In the genomic region with DNA sequence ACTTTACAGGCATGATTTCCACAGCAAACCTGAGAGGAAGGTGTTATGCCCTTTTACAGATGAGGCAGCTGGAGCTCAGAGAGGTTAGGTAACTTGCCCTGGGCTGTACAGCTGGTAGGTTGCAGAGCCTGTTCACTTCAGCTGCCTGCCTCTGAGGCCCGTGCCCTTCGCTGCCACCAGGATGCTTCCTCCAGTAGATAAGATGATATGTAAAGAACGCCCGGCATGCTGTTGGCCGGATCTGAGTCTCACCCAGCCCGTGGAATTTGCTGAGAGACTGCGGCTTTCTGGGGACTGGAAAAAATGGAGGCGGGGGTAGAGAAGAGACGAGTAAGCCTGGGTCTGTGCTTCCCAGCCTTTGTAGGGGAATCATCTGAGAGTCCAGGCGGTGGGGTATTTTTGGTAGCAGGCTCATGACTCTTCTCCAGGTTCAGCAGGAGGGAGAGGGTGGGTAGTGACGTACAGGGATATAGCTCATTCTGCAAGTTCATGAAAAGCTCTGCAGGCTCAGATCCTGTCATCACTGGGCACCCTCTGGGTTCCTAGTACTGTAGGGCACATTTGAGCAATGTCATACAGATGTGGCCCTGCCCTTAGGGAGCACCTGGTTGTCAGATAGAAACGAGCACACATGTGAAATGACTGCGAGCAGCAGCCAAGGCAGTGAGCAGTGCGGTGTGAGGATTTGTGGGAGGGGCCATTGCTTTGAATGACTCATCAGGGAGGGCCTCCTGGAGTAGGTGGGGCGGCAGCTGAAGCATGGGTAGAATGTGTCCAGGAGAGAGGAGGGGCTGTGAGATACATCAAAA, we compare ENCODE assay signal across 10 cellular contexts.
DNase-seq lines count a peak whose midpoint lies in the region; ATAC-seq and TF ChIP-seq lines count a peak whose summit lies in the region.
"Had no signal": no experiment of that assay in that cellular context is flagged by ENCODE, and none has a peak within 500 bp of the region (broad histone marks: within the 10 kb centered on the region; RNA-seq: fewer than 3 reads in every experiment).

No MANE protein-coding gene starts in this region.

- ATAC-seq in DND-41 (ENCODE audit: insufficient read depth, low read depth) (peak; percentile 75), right lobe of liver (peak; percentile 19 to 66 (median 37)), HG03342 (IDR thresholded peaks at IDR 0.05; ENCODE audit: unreplicated experiment) (no peak), HG03378 (IDR thresholded peaks at IDR 0.05; ENCODE audit: unreplicated experiment) (no peak), HG03571 (IDR thresholded peaks at IDR 0.05; ENCODE audit: unreplicated experiment) (no peak)

- no peak overlapping the region for H3K4me3 ChIP-seq in DND-41 (ENCODE audit: low read depth in 1 of 2, low read length in 2 of 2)
- no peak overlapping the region for H3K4me3 ChIP-seq in adipocyte (ENCODE audit: low read length)
- no peak overlapping the region for H3K4me3 ChIP-seq in right lobe of liver

- TF ChIP-seq CTCF in DND-41 (IDR thresholded peaks at IDR 0.05; ENCODE audit: borderline replicate concordance, extremely low read depth, low read length, poor library complexity, severe bottlenecking) (no peak), right lobe of liver (IDR thresholded peaks at IDR 0.05) (no peak)

- WGBS in right lobe of liver (ENCODE audit: insufficient coverage, low coverage, low lambda C conversion rate, missing lambda C conversion rate), result 76% methylated on average over 11 of the region's 15 CpGs

- peak; percentile 39 for DNase-seq in DND-41
- peak; percentile 43 for DNase-seq in HuH-7 (ENCODE audit: low spot score)
- DNase-seq in adipocyte (ENCODE audit: low read depth), result peak; percentile 38
- no peak for DNase-seq in right lobe of liver
- no peak for DNase-seq in HCEC 1CT
- DNase-seq: hippocampal formation had no signal

- intact Hi-C loops in right lobe of liver (cut with DNase I), result no loop called here

- H3K4me1 ChIP-seq in DND-41 (ENCODE audit: insufficient read depth, low read length), result no peaks in the 10 kb centered on the region
- no peaks in the 10 kb centered on the region for H3K4me1 ChIP-seq in adipocyte (ENCODE audit: control insufficient read depth, insufficient read depth, low read length)
- H3K4me1 ChIP-seq in right lobe of liver, result peaks cover 0 to 6% (median 0%) of the 10 kb centered on the region in 4 donors

- H3K27ac ChIP-seq in DND-41 (ENCODE audit: low read length) (no peak overlapping the region), right lobe of liver (no peak overlapping the region)
- H3K27ac ChIP-seq: VCaP had no signal

- H3K27me3 ChIP-seq in DND-41 (ENCODE audit: insufficient read depth, low read length, poor library complexity), result peaks cover 31% of the 10 kb centered on the region
- peaks cover 18% of the 10 kb centered on the region for H3K27me3 ChIP-seq in adipocyte (replicated peaks; ENCODE audit: control insufficient read depth, insufficient read depth, low read length)
- no peaks in the 10 kb centered on the region for H3K27me3 ChIP-seq in right lobe of liver

- H3K36me3 ChIP-seq in DND-41 (ENCODE audit: insufficient read depth, low read length), result no peaks in the 10 kb centered on the region
- no peaks in the 10 kb centered on the region for H3K36me3 ChIP-seq in adipocyte (ENCODE audit: control insufficient read depth, insufficient read depth, low read length, severe bottlenecking)
- H3K36me3 ChIP-seq in right lobe of liver, result no peaks in the 10 kb centered on the region

- H3K9me3 ChIP-seq in DND-41 (ENCODE audit: insufficient read depth, low read length, severe bottlenecking) (no peaks in the 10 kb centered on the region), adipocyte (ENCODE audit: control insufficient read depth, low read length) (no peaks in the 10 kb centered on the region), right lobe of liver (no peaks in the 10 kb centered on the region)

- no peak overlapping the region for H3K4me2 ChIP-seq in DND-41 (ENCODE audit: insufficient read depth, low read length)

- TF ChIP-seq POLR2A in right lobe of liver (IDR thresholded peaks at IDR 0.05), result no peak

- no peak overlapping the region for H2AFZ ChIP-seq in DND-41 (ENCODE audit: low read depth, low read length)

- H3K79me2 ChIP-seq in DND-41 (ENCODE audit: insufficient read depth, low read length), result no peaks in the 10 kb centered on the region

- H3K9ac ChIP-seq in DND-41 (ENCODE audit: low read depth, low read length) (no peak overlapping the region), adipocyte (ENCODE audit: low read length) (no peak overlapping the region)

- peaks cover 8% of the 10 kb centered on the region; the same call in 1 of the 2 replicates for H4K20me1 ChIP-seq in DND-41 (ENCODE audit: insufficient read depth, low read length)

Comparison
In these comparisons a context has a peak if more than half of its experiments do, and no peak if none do; other contexts are left out.
1. ATAC-seq: peak in DND-41 (single experiment) and right lobe of liver (4 of 4); none in HG03342 (single experiment), HG03378 (single experiment) and HG03571 (single experiment).
2. DNase-seq: peak in DND-41 (single experiment), HuH-7 (single experiment) and adipocyte (single experiment); none in right lobe of liver (0 of 3) and HCEC 1CT (single experiment).